In the genomic region with DNA sequence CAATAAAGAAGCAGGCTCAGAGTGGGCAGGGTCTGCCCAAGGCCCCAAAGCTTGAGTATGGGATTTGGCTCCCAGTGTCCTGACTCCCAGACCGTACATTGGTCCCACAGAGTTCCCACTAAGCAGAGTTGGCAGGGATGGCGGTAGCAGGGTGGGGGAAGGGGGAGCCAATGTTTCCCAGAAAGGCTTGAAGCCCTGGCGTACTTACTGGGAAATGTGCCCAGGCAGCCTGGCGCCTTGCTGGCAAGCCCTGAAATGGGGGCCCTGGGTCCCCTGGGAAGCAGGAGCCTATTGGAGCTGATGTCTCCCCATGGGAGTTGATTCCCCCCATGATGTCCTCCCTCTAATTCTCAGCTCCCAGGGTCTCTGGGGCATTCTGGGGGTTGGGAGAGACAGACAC, we compare ENCODE assay signal across 14 cellular contexts. TPM values are rescaled to one million over a fixed set of nuclear protein-coding genes. Genes with fewer than 3 reads are reported as not detected.
DNase-seq lines count a peak whose midpoint lies in the region; ATAC-seq and TF ChIP-seq lines count a peak whose summit lies in the region.
"Had no signal": no experiment of that assay in that cellular context is flagged by ENCODE, and none has a peak within 500 bp of the region (broad histone marks: within the 10 kb centered on the region; RNA-seq: fewer than 3 reads in every experiment).

No MANE protein-coding gene starts in this region.

- WGBS in heart right ventricle, 2 donors = 33 to 45% methylated on average over 4 of the region's 4 CpGs
- WGBS in trophoblast cell (ENCODE audit: extremely low coverage, insufficient coverage, insufficient read length) = no CpG with 5 or more reads among the region's 4 CpGs
- WGBS in aorta, 2 donors = 4 to 7% methylated on average over 4 of the region's 4 CpGs

- H3K9ac ChIP-seq in trophoblast cell (ENCODE audit: low read length) = no peak overlapping the region

- POLR2A ChIA-PET in T-cell (lab: Charles Lee) = no interaction called here

- intact Hi-C loops in heart right ventricle (cut with DNase I) = no loop called here
- intact Hi-C loops in aorta (cut with DNase I) = no loop called here

- no peak overlapping the region for H2AFZ ChIP-seq in trophoblast cell (ENCODE audit: insufficient read depth, low read length, poor library complexity)

- H3K27me3 ChIP-seq in heart right ventricle = no peaks in the 10 kb centered on the region
- no peaks in the 10 kb centered on the region for H3K27me3 ChIP-seq in trophoblast cell (ENCODE audit: insufficient read depth, low read length)
- H3K27me3 ChIP-seq in aorta (ENCODE audit: control insufficient read depth in 1 of 2, insufficient read depth in 2 of 2, low read length in 1 of 2) = no peaks in the 10 kb centered on the region

- H3K9me3 ChIP-seq in heart right ventricle (no peaks in the 10 kb centered on the region), trophoblast cell (ENCODE audit: insufficient read depth, low read depth, low read length) (no peaks in the 10 kb centered on the region), aorta (ENCODE audit: control insufficient read depth, low read length) (no peaks in the 10 kb centered on the region)

- H3K27ac ChIP-seq in heart right ventricle (peak overlapping the region; percentile 69 to 100 (median 98)), trophoblast cell (ENCODE audit: low read depth, low read length) (no peak overlapping the region), aorta (ENCODE audit: low read depth in 1 of 2, low read length in 2 of 2) (peak overlapping the region; percentile 57 to 99)

- no peak overlapping the region for H3K18ac ChIP-seq in trophoblast cell (ENCODE audit: low read length)

- no peak overlapping the region for H2BK12ac ChIP-seq in trophoblast cell (ENCODE audit: low read length)

- H3K27me3 Mint-ChIP-seq in T-cell = peaks cover 0 to 4% of the 10 kb centered on the region in 2 donors

- H3K4me1 Mint-ChIP-seq in T-cell = peaks cover 12 to 17% (median 13%) of the 10 kb centered on the region in 3 donors

- no peak overlapping the region for H2BK5ac ChIP-seq in trophoblast cell (ENCODE audit: low read depth, low read length, poor library complexity)

- H3K4me1 ChIP-seq in heart right ventricle = peaks cover 62 to 100% (median 99%) of the 10 kb centered on the region in 9 donors
- peaks cover 41 to 58% of the 10 kb centered on the region in 2 experiments for H3K4me1 ChIP-seq in trophoblast cell (ENCODE audit: control insufficient read depth in 1 of 2, insufficient read depth in 2 of 2, low read length in 2 of 2)
- peaks cover 3 to 11% of the 10 kb centered on the region in 2 donors for H3K4me1 ChIP-seq in aorta (ENCODE audit: control insufficient read depth in 1 of 2, insufficient read depth in 2 of 2, low read length in 2 of 2)

- no peak overlapping the region for H4K8ac ChIP-seq in trophoblast cell (ENCODE audit: low read depth, low read length)

- H3K4me3 Mint-ChIP-seq in T-cell = no peak overlapping the region
- H3K4me3 Mint-ChIP-seq: activated T-cell treated with anti-CD3 and anti-CD28 coated beads, Interleukin-2, amount 50 U/mL, for 4 hours had no signal

- H3K23ac ChIP-seq in trophoblast cell (ENCODE audit: low read length) = no peak overlapping the region

- peaks cover 14% of the 10 kb centered on the region for H3K79me1 ChIP-seq in trophoblast cell (ENCODE audit: low read length)

- no peak overlapping the region for H4K12ac ChIP-seq in trophoblast cell (ENCODE audit: low read depth, low read length)

- H3K36me3 ChIP-seq in heart right ventricle = peaks cover 0 to 11% (median 0%) of the 10 kb centered on the region in 9 donors
- H3K36me3 ChIP-seq in trophoblast cell (ENCODE audit: control insufficient read depth in 1 of 2, insufficient read depth in 2 of 2, low read length in 2 of 2) = peaks cover 17 to 28% of the 10 kb centered on the region in 2 experiments
- no peaks in the 10 kb centered on the region for H3K36me3 ChIP-seq in aorta (ENCODE audit: control insufficient read depth in 1 of 2, insufficient read depth in 2 of 2, low read length in 1 of 2)

- CTCF ChIA-PET in T-cell (lab: Charles Lee) = interaction anchor here in 1 of 2 donors (0.9 kb wide), 1 partner anchor 10 kb away, joined by 5 read pairs; no protein-coding TSS in a partner anchor

- H3K36me3 Mint-ChIP-seq in T-cell = no peaks in the 10 kb centered on the region

- no peak overlapping the region for H2BK120ac ChIP-seq in trophoblast cell (ENCODE audit: insufficient read depth, low read length, poor library complexity)

- no peak overlapping the region for H2AK5ac ChIP-seq in trophoblast cell (ENCODE audit: low read length)

- peaks cover 22% of the 10 kb centered on the region for H3K79me2 ChIP-seq in trophoblast cell (ENCODE audit: control insufficient read depth, insufficient read depth, low read length, poor library complexity)

- no peak for TF ChIP-seq CTCF in heart right ventricle (IDR thresholded peaks at IDR 0.05)

- H4K91ac ChIP-seq in trophoblast cell (ENCODE audit: low read depth, low read length) = no peak overlapping the region

- no peaks in the 10 kb centered on the region for H3K9me3 Mint-ChIP-seq in T-cell
- H3K9me3 Mint-ChIP-seq: activated T-cell treated with anti-CD3 and anti-CD28 coated beads, Interleukin-2, amount 50 U/mL, for 4 hours had no signal

- no peak overlapping the region for H3K4me2 ChIP-seq in trophoblast cell (ENCODE audit: low read length)

- DNase-seq in NCI-H2107 (lab: John Stamatoyannopoulos, UW) (peak; percentile 29), NCI-H2107 treated with DMSO at 0.1 percent for 48 hours (lab: John Stamatoyannopoulos, UW; ENCODE audit: unreplicated experiment) (no peak), heart right ventricle (peak; percentile 81 to 86), trophoblast cell (no peak), aorta (peak; percentile 91 to 95), T-cell (no peak)
- no peak for DNase-seq in stimulated activated CD4-positive, alpha-beta T cell treated with anti-CD3 and anti-CD28 coated beads, Interleukin-1b, Interleukin-23, amount 100 ng/mL, for 48 hours
- DNase-seq: activated T-cell treated with anti-CD3 and anti-CD28 coated beads, Interleukin-2, amount 50 U/mL, for 4 hours; cortex of kidney; GDM1; HCEC 1CT had no signal

- H3K4me3 ChIP-seq in heart right ventricle (peak overlapping the region in 5 of 10 donors; percentile 10 to 27 (median 17)), trophoblast cell (ENCODE audit: low read depth, low read length) (no peak overlapping the region), aorta (ENCODE audit: low read length in 2 of 2) (no peak overlapping the region)

- peak overlapping the region; percentile 7 for H3K4ac ChIP-seq in trophoblast cell (ENCODE audit: low read depth, low read length)

- ATAC-seq in heart right ventricle (peak; percentile 30 to 79 (median 66)), aorta (ENCODE audit: low FRiP score) (peak; percentile 76), T-cell (replicated peaks in 1 of 4) (no peak), esophagus mucosa (no peak)
- ATAC-seq: activated T-cell treated with anti-CD3 and anti-CD28 coated beads, Interleukin-2, amount 50 U/mL, for 4 hours had no signal

- no peak overlapping the region for H3K14ac ChIP-seq in trophoblast cell (ENCODE audit: low read length)

- no peak overlapping the region for H3K27ac Mint-ChIP-seq in T-cell

RNA-seq across cellular contexts. Expression of a gene that starts 9.3 kb away (rescaled TPM):
- total RNA-seq in heart right ventricle (10 to 100 TPM; 39.2 to 67.4 (median 52.2) TPM), aorta (100 to 1,000 TPM; 159 to 201 TPM), T-cell (1 to 10 TPM in 1 of 5 donors, under 1 TPM in 4; 0.23 to 1.0 (median 0.49) TPM), esophagus mucosa (5.4 TPM)
- polyA plus RNA-seq in heart right ventricle (10 to 100 TPM; 38.6 to 44.3 TPM), aorta (100 to 1,000 TPM in 1 of 2 donors, 10 to 100 TPM in 1; 20.5 to 182 TPM)
- 31.0 and 31.5 TPM in 2 replicates for polyA plus RNA-seq in trophoblast cell (2013)

RNA-seq across cellular contexts. Expression of a gene that starts 45.2 kb away (rescaled TPM):
- 10 to 100 TPM in 1 of 10 donors, 1 to 10 TPM in 7, under 1 TPM in 2; 0.83 to 13.0 (median 1.8) TPM for total RNA-seq in heart right ventricle
- 1 to 10 TPM; 1.2 to 2.4 TPM for polyA plus RNA-seq in heart right ventricle
- polyA plus RNA-seq in trophoblast cell (2013) = 45.7 and 47.8 TPM in 2 replicates
- 10 to 100 TPM in 1 of 2 donors, 1 to 10 TPM in 1; 6.1 to 12.0 TPM for total RNA-seq in aorta
- polyA plus RNA-seq in aorta = 1 to 10 TPM; 2.5 to 4.4 TPM
- total RNA-seq in T-cell = 1 to 10 TPM in 1 of 5 donors, not detected in 4; 1.4 TPM
- 1.0 TPM for total RNA-seq in esophagus mucosa
- total RNA-seq: A172; activated T-cell treated with anti-CD3 and anti-CD28 coated beads, Interleukin-2, amount 50 U/mL, for 4 hours had no signal
- polyA plus RNA-seq: neural cell had no signal

RNA-seq across cellular contexts. Expression of a gene that starts 58.8 kb away (rescaled TPM):
- 1 to 10 TPM; 1.0 to 9.2 (median 2.7) TPM for total RNA-seq in heart right ventricle
- polyA plus RNA-seq in heart right ventricle = 1 to 10 TPM; 2.0 to 5.6 TPM
- polyA plus RNA-seq in trophoblast cell (2013) = 24.5 and 27.6 TPM in 2 replicates
- 10 to 100 TPM; 11.5 to 13.2 TPM for total RNA-seq in aorta
- polyA plus RNA-seq in aorta = 1 to 10 TPM; 1.1 to 1.3 TPM
- 100 to 1,000 TPM in 1 of 5 donors, 10 to 100 TPM in 4; 15.6 to 113 (median 19.9) TPM for total RNA-seq in T-cell
- 3.9 TPM for total RNA-seq in esophagus mucosa

Comparison
In these comparisons a context has a peak if more than half of its experiments do, and no peak if none do; other contexts are left out.
1. DNase-seq: peak in NCI-H2107 (single experiment), heart right ventricle (2 of 2) and aorta (2 of 2); none in NCI-H2107 treated with DMSO at 0.1 percent for 48 hours (single experiment), trophoblast cell (0 of 2), T-cell (0 of 34) and stimulated activated CD4-positive, alpha-beta T cell treated with anti-CD3 and anti-CD28 coated beads, Interleukin-1b, Interleukin-23, amount 100 ng/mL, for 48 hours (single experiment).
2. ATAC-seq: peak in heart right ventricle (8 of 8) and aorta (single experiment); none in T-cell (0 of 4) and esophagus mucosa (single experiment).